11 cellular contexts compared by ENCODE assay signal in the genomic region with DNA sequence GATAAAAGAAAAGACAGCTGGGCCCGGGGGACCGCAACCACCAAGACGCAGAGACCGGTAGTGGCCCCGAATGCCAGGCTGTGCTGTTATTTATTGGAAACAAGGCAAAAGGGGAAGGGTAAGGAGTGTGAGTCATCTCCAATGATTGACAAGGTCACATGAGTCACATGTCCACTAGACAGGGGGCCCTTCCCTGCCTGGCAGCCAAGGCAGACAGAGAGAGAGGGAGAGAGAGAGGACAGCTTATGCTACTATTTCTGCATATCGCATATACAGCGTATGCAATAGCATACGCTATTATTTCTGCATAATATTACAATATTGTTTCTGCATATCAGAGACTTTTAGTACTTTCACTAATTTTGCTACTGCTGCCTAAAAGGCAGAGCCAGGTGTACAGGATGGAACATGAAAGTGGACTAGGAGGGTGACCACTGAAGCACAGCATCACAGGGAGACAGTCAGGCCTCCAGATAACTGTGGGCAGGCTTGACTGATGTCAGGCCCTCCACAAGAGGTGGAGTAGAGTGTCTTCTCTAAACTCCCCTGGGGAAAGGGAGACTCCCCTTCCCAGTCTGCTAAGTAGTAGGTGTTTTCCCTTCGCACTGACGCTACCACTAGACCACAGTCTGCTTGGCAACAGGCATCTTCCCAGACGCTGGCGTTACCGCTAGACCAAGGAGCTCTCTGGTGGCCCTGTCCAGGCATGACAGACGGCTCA. TPM values are rescaled to one million over a fixed set of nuclear protein-coding genes. Genes with fewer than 3 reads are reported as not detected.
A peak's percentile ranks its signal among the peaks of the same experiment; 100 is the strongest.
DNase-seq lines count a peak whose midpoint lies in the region; ATAC-seq and TF ChIP-seq lines count a peak whose summit lies in the region.
"Had no signal": no experiment of that assay in that cellular context is flagged by ENCODE, and none has a peak within 500 bp of the region (broad histone marks: within the 10 kb centered on the region; RNA-seq: fewer than 3 reads in every experiment).

No MANE protein-coding gene starts in this region.

- ATAC-seq in GM21360 (IDR thresholded peaks at IDR 0.05; ENCODE audit: unreplicated experiment) (peak; percentile 20), T-helper 17 cell (no peak)

- H3K4me1 Mint-ChIP-seq in T-helper 17 cell = peaks cover 37% of the 10 kb centered on the region
- H3K4me1 Mint-ChIP-seq in neural crest cell = peaks cover 75% of the 10 kb centered on the region

- H3K4me3 Mint-ChIP-seq in T-helper 17 cell = peak overlapping the region; percentile 66
- peak overlapping the region; percentile 42 for H3K4me3 Mint-ChIP-seq in neural crest cell

- H3K27me3 Mint-ChIP-seq in T-helper 17 cell (no peaks in the 10 kb centered on the region), neural crest cell (ENCODE audit: low read depth) (no peaks in the 10 kb centered on the region)

- no peaks in the 10 kb centered on the region for H3K9me3 Mint-ChIP-seq in neural crest cell

- no peaks in the 10 kb centered on the region for H3K36me3 Mint-ChIP-seq in T-helper 17 cell (ENCODE audit: low read depth)
- peaks cover 13% of the 10 kb centered on the region for H3K36me3 Mint-ChIP-seq in neural crest cell (ENCODE audit: low read depth)

- H3K27ac Mint-ChIP-seq in T-helper 17 cell (peak overlapping the region; percentile 95), neural crest cell (ENCODE audit: unreplicated experiment) (peak overlapping the region; percentile 68)

- no peaks in the 10 kb centered on the region for H3K9me3 ChIP-seq in T-helper 17 cell (ENCODE audit: control insufficient read depth, low read length, poor library complexity, severe bottlenecking)
- H3K9me3 ChIP-seq: neutrophil, uterus had no signal

- DNase-seq in activated CD4-positive, alpha-beta T cell treated with anti-CD3 and anti-CD28 coated beads for 48 hours = peak; percentile 25
- no peak for DNase-seq in activated CD4-positive, alpha-beta T cell treated with anti-CD3 and anti-CD28 coated beads, Interleukin-2, amount 50 U/mL, for 4 hours
- DNase-seq in T-helper 17 cell (no peak), neural crest cell (ENCODE audit: low read depth, low spot score) (no peak), COLO668 (lab: John Stamatoyannopoulos, UW; ENCODE audit: unreplicated experiment) (no peak), GDM1 (lab: John Stamatoyannopoulos, UW) (no peak), NCI-H524 (lab: John Stamatoyannopoulos, UW) (no peak)
- DNase-seq: NCI-H226, uterus had no signal

- no peak for TF ChIP-seq CTCF in neural crest cell (conservative IDR thresholded peaks at IDR 0.05)

RNA-seq across cellular contexts. Expression of a gene that starts 50.3 kb away (rescaled TPM):
- total RNA-seq in T-helper 17 cell = 10 to 100 TPM; 23.6 to 27.1 TPM
- total RNA-seq in neural crest cell = 43.6 and 46.9 TPM in 2 replicates
